In genomic region chr14:31037709-31038221, GRCh38 we compare ENCODE assay signal across 1 cellular context.
A peak's percentile ranks its signal among the peaks of the same experiment; 100 is the strongest.
TF ChIP-seq lines count a peak whose summit lies in the region.

No MANE protein-coding gene starts in this region.

TF ChIP-seq in HepG2, 621 proteins besides CTCF, POLR2A, EP300 and RAD21 (continued from another document and continues in another):
- no peak for TF ChIP-seq BORCS8-MEF2B (CRISPR knock-in tag; IDR thresholded peaks at IDR 0.05)
- peak; percentile 32; the same call in 1 of the 2 replicates for TF ChIP-seq CREM (IDR thresholded peaks at IDR 0.05)
- TF ChIP-seq CREM (CRISPR knock-in tag; IDR thresholded peaks at IDR 0.05): no peak
- no peak for TF ChIP-seq ZNF564 (CRISPR knock-in tag; IDR thresholded peaks at IDR 0.05)
- TF ChIP-seq IRF2 (CRISPR knock-in tag; IDR thresholded peaks at IDR 0.05): peak; percentile 25; the same call in 1 of the 2 replicates
- no peak for TF ChIP-seq SETDB1 (CRISPR knock-in tag; IDR thresholded peaks at IDR 0.05; ENCODE audit: borderline replicate concordance)
- TF ChIP-seq MXI1 (IDR thresholded peaks at IDR 0.05; ENCODE audit: borderline replicate concordance, low read depth, low read length): no peak
- no peak for TF ChIP-seq ESRRA (CRISPR knock-in tag; IDR thresholded peaks at IDR 0.05; ENCODE audit: low read depth)
- no peak; the same call in 1 of the 2 replicates for TF ChIP-seq RXRA (CRISPR knock-in tag; IDR thresholded peaks at IDR 0.05)
- TF ChIP-seq FOXK1 (CRISPR knock-in tag; IDR thresholded peaks at IDR 0.05; ENCODE audit: borderline replicate concordance, low read depth): peak; percentile 70; the same call in 1 of the 2 replicates
- no peak for TF ChIP-seq ZNF557 (CRISPR knock-in tag; IDR thresholded peaks at IDR 0.05)
- TF ChIP-seq KAT8 (CRISPR knock-in tag; IDR thresholded peaks at IDR 0.05): 0 out of 2 replicates have a peak, but pooled peaks have one; percentile 41
- no peak for TF ChIP-seq ZMAT3 (CRISPR knock-in tag; conservative IDR thresholded peaks at IDR 0.05)
- TF ChIP-seq ZBTB34 (CRISPR knock-in tag; IDR thresholded peaks at IDR 0.05): no peak
- TF ChIP-seq ZBTB42 (CRISPR knock-in tag; IDR thresholded peaks at IDR 0.05): no peak
- no peak for TF ChIP-seq CREB1 (IDR thresholded peaks at IDR 0.05)
- peak; percentile 47; the same call in 1 of the 2 replicates for TF ChIP-seq CREB1 (CRISPR knock-in tag; IDR thresholded peaks at IDR 0.05)
- peak; percentile 50; the same call in 1 of the 2 replicates for TF ChIP-seq RCOR2 (CRISPR knock-in tag; IDR thresholded peaks at IDR 0.05)
- 0 out of 2 replicates have a peak, but pooled peaks have one; percentile 5 for TF ChIP-seq ZFAT (CRISPR knock-in tag; conservative IDR thresholded peaks at IDR 0.05)
- peak; percentile 51; the same call in 1 of the 2 replicates for TF ChIP-seq ZMYM3 (CRISPR knock-in tag; IDR thresholded peaks at IDR 0.05)
- TF ChIP-seq FOXA3 (CRISPR knock-in tag; IDR thresholded peaks at IDR 0.05): peak; percentile 84; the same call in 1 of the 2 replicates
- no peak for TF ChIP-seq ELF4 (CRISPR knock-in tag; IDR thresholded peaks at IDR 0.05; ENCODE audit: borderline replicate concordance)
- TF ChIP-seq ZZZ3 (CRISPR knock-in tag; IDR thresholded peaks at IDR 0.05; ENCODE audit: borderline replicate concordance): no peak
- TF ChIP-seq FLYWCH1 (CRISPR knock-in tag; IDR thresholded peaks at IDR 0.05): no peak
- no peak for TF ChIP-seq ZNF274 (CRISPR knock-in tag; IDR thresholded peaks at IDR 0.05)
- no peak for TF ChIP-seq TGIF2 (CRISPR knock-in tag; IDR thresholded peaks at IDR 0.05)
- peak in 1 of 2 experiments; percentile 67; a peak in 1 of 4 replicates for TF ChIP-seq KLF16 (CRISPR knock-in tag; IDR thresholded peaks at IDR 0.05)
- no peak for TF ChIP-seq ZNF644 (CRISPR knock-in tag; IDR thresholded peaks at IDR 0.05; ENCODE audit: low read depth)
- no peak for TF ChIP-seq MXD4 (CRISPR knock-in tag; IDR thresholded peaks at IDR 0.05)
- no peak for TF ChIP-seq POLR2AphosphoS2 (IDR thresholded peaks at IDR 0.05; ENCODE audit: low read depth, low read length)
- no peak for TF ChIP-seq PBX2 (CRISPR knock-in tag; IDR thresholded peaks at IDR 0.05)
- no peak; the same call in none of the 2 replicates for TF ChIP-seq MED1 (CRISPR knock-in tag; IDR thresholded peaks at IDR 0.05)
- no peak for TF ChIP-seq RBM39 (IDR thresholded peaks at IDR 0.05; ENCODE audit: low read depth, low read length, poor library complexity, severe bottlenecking)
- peak; percentile 61; the same call in 1 of the 2 replicates for TF ChIP-seq HNF4G (IDR thresholded peaks at IDR 0.05; ENCODE audit: borderline replicate concordance, low read depth, low read length)
- no peak for TF ChIP-seq HNF4G (CRISPR knock-in tag; IDR thresholded peaks at IDR 0.05; ENCODE audit: borderline replicate concordance, low read depth)
- peak; percentile 63 for TF ChIP-seq RARA (CRISPR knock-in tag; IDR thresholded peaks at IDR 0.05)
- no peak for TF ChIP-seq ATF5 (CRISPR knock-in tag; IDR thresholded peaks at IDR 0.05; ENCODE audit: low read depth)
- no peak for TF ChIP-seq YY1 (IDR thresholded peaks at IDR 0.05; ENCODE audit: insufficient read depth, insufficient replicate concordance, low read depth, low read length)
- no peak for TF ChIP-seq MATR3 (CRISPR knock-in tag; IDR thresholded peaks at IDR 0.05)
- no peak for TF ChIP-seq ZNF589 (CRISPR knock-in tag; conservative IDR thresholded peaks at IDR 0.05)
- TF ChIP-seq ISX (CRISPR knock-in tag; conservative IDR thresholded peaks at IDR 0.05): no peak
- peak; percentile 72; the same call in 1 of the 2 replicates for TF ChIP-seq MYPOP (CRISPR knock-in tag; IDR thresholded peaks at IDR 0.05)
- no peak for TF ChIP-seq ZBTB37 (CRISPR knock-in tag; IDR thresholded peaks at IDR 0.05)
- no peak for TF ChIP-seq ZNF263 (CRISPR knock-in tag; IDR thresholded peaks at IDR 0.05)
- no peak for TF ChIP-seq GRHL1 (CRISPR knock-in tag; conservative IDR thresholded peaks at IDR 0.05)
- TF ChIP-seq GPBP1L1 (CRISPR knock-in tag; IDR thresholded peaks at IDR 0.05): no peak
- no peak for TF ChIP-seq TFE3 (CRISPR knock-in tag; IDR thresholded peaks at IDR 0.05)
- no peak for TF ChIP-seq ZNF850 (CRISPR knock-in tag; conservative IDR thresholded peaks at IDR 0.05)
- 0 out of 2 replicates have a peak, but pooled peaks have one; percentile 30 for TF ChIP-seq ZBTB26 (CRISPR knock-in tag; IDR thresholded peaks at IDR 0.05; ENCODE audit: borderline replicate concordance)
- no peak for TF ChIP-seq KMT2B (CRISPR knock-in tag; IDR thresholded peaks at IDR 0.05)
- no peak; the same call in 1 of the 2 replicates for TF ChIP-seq RARG (CRISPR knock-in tag; IDR thresholded peaks at IDR 0.05; ENCODE audit: low read depth)
- TF ChIP-seq RORA (CRISPR knock-in tag; IDR thresholded peaks at IDR 0.05): no peak
- TF ChIP-seq ZBTB14 (CRISPR knock-in tag; IDR thresholded peaks at IDR 0.05): no peak
- TF ChIP-seq CSRNP1 (CRISPR knock-in tag; IDR thresholded peaks at IDR 0.05): no peak
- TF ChIP-seq CBX5 (CRISPR knock-in tag; IDR thresholded peaks at IDR 0.05; ENCODE audit: borderline replicate concordance): peak; percentile 66; the same call in 1 of the 2 replicates
- no peak for TF ChIP-seq ZNF549 (CRISPR knock-in tag; IDR thresholded peaks at IDR 0.05)
